Comparison of ENCODE assay signal across 1 cellular context in the genomic region with DNA sequence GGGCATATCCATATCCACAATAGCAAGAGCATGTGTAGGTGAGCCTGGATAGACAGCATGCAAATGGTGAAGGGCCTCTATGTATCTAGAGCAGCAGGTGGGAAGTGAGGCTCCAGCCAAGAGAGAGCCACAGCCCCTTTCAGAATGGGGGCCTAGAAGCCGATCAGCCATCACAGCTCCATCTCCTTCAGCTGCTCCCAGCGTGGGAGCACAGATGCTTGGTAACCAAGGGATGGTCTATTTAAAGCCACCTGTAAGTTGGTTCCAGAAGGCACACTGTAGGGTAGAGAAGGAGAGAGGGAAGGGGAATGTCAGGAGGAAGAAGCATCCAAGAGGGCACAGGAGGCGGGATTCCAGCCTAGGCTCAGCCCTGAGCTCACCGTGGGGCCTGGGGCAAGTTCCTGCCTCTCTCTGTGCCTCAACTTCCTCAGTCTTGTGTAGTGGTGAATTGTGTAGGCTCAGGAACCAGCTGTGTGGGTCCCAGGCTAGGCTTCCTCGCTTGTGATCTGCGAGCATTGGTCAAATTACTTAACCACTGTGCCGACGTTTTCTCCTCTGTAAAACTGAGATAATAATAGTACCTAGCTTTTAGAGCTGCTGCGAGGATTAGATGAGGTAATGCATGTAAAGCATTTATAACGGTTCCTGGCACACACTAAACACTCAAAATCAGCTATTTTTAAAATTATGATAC.
TF ChIP-seq lines count a peak whose summit lies in the region.

No MANE protein-coding gene starts in this region.

TF ChIP-seq in H1, 55 proteins besides CTCF, POLR2A, EP300 and RAD21 (continued from another document):
- TF ChIP-seq, protein P1, sequence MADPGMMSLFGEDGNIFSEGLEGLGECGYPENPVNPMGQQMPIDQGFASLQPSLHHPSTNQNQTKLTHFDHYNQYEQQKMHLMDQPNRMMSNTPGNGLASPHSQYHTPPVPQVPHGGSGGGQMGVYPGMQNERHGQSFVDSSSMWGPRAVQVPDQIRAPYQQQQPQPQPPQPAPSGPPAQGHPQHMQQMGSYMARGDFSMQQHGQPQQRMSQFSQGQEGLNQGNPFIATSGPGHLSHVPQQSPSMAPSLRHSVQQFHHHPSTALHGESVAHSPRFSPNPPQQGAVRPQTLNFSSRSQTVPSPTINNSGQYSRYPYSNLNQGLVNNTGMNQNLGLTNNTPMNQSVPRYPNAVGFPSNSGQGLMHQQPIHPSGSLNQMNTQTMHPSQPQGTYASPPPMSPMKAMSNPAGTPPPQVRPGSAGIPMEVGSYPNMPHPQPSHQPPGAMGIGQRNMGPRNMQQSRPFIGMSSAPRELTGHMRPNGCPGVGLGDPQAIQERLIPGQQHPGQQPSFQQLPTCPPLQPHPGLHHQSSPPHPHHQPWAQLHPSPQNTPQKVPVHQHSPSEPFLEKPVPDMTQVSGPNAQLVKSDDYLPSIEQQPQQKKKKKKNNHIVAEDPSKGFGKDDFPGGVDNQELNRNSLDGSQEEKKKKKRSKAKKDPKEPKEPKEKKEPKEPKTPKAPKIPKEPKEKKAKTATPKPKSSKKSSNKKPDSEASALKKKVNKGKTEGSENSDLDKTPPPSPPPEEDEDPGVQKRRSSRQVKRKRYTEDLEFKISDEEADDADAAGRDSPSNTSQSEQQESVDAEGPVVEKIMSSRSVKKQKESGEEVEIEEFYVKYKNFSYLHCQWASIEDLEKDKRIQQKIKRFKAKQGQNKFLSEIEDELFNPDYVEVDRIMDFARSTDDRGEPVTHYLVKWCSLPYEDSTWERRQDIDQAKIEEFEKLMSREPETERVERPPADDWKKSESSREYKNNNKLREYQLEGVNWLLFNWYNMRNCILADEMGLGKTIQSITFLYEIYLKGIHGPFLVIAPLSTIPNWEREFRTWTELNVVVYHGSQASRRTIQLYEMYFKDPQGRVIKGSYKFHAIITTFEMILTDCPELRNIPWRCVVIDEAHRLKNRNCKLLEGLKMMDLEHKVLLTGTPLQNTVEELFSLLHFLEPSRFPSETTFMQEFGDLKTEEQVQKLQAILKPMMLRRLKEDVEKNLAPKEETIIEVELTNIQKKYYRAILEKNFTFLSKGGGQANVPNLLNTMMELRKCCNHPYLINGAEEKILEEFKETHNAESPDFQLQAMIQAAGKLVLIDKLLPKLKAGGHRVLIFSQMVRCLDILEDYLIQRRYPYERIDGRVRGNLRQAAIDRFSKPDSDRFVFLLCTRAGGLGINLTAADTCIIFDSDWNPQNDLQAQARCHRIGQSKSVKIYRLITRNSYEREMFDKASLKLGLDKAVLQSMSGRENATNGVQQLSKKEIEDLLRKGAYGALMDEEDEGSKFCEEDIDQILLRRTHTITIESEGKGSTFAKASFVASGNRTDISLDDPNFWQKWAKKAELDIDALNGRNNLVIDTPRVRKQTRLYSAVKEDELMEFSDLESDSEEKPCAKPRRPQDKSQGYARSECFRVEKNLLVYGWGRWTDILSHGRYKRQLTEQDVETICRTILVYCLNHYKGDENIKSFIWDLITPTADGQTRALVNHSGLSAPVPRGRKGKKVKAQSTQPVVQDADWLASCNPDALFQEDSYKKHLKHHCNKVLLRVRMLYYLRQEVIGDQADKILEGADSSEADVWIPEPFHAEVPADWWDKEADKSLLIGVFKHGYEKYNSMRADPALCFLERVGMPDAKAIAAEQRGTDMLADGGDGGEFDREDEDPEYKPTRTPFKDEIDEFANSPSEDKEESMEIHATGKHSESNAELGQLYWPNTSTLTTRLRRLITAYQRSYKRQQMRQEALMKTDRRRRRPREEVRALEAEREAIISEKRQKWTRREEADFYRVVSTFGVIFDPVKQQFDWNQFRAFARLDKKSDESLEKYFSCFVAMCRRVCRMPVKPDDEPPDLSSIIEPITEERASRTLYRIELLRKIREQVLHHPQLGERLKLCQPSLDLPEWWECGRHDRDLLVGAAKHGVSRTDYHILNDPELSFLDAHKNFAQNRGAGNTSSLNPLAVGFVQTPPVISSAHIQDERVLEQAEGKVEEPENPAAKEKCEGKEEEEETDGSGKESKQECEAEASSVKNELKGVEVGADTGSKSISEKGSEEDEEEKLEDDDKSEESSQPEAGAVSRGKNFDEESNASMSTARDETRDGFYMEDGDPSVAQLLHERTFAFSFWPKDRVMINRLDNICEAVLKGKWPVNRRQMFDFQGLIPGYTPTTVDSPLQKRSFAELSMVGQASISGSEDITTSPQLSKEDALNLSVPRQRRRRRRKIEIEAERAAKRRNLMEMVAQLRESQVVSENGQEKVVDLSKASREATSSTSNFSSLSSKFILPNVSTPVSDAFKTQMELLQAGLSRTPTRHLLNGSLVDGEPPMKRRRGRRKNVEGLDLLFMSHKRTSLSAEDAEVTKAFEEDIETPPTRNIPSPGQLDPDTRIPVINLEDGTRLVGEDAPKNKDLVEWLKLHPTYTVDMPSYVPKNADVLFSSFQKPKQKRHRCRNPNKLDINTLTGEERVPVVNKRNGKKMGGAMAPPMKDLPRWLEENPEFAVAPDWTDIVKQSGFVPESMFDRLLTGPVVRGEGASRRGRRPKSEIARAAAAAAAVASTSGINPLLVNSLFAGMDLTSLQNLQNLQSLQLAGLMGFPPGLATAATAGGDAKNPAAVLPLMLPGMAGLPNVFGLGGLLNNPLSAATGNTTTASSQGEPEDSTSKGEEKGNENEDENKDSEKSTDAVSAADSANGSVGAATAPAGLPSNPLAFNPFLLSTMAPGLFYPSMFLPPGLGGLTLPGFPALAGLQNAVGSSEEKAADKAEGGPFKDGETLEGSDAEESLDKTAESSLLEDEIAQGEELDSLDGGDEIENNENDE (IDR thresholded peaks at IDR 0.05; ENCODE audit: insufficient replicate concordance, low read length), result no peak
- TF ChIP-seq KDM5A (IDR thresholded peaks at IDR 0.05; ENCODE audit: low read length), result no peak
